8 cellular contexts compared by ENCODE assay signal in genomic region chr11:69674886-69675714, GRCh38. TPM values are rescaled to one million over a fixed set of nuclear protein-coding genes. Genes with fewer than 3 reads are reported as not detected.
DNase-seq lines count a peak whose midpoint lies in the region; ATAC-seq and TF ChIP-seq lines count a peak whose summit lies in the region.

A gene with protein sequence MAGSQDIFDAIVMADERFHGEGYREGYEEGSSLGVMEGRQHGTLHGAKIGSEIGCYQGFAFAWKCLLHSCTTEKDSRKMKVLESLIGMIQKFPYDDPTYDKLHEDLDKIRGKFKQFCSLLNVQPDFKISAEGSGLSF (minus strand): TSS chr11:69675353. CDS start chr11:69675239, 114 bp downstream.

- H3K9me3 ChIP-seq in Caco-2: no peaks in the 10 kb centered on the region
- no peaks in the 10 kb centered on the region for H3K9me3 ChIP-seq in HUES64 (ENCODE audit: insufficient read depth, low read depth, low read length)
- H3K9me3 ChIP-seq in OCI-LY3 (ENCODE audit: insufficient read depth, low read length): no peaks in the 10 kb centered on the region

- ATAC-seq in GM21390 (IDR thresholded peaks at IDR 0.05; ENCODE audit: unreplicated experiment): peak; percentile 81

- BruUV-seq in Caco-2 (replicated peaks; lab: Mats Ljungman, UMichigan): no TSS peak

- peaks cover 26% of the 10 kb centered on the region for H3K79me2 ChIP-seq in OCI-LY3 (ENCODE audit: low read length)

- peak within 1 kb of the TSS; percentile 99 for H3K4me3 ChIP-seq in Caco-2 (ENCODE audit: low read depth, low read length)
- peak within 1 kb of the TSS; percentile 89 for H3K4me3 ChIP-seq in HUES64 (ENCODE audit: low read length)
- H3K4me3 ChIP-seq in OCI-LY3 (ENCODE audit: low read length): peak within 1 kb of the TSS; percentile 92

- POLR2A ChIA-PET in Caco-2 (lab: Charles Lee): interaction anchor here (0.6 to 1.9 kb wide), 15 partner anchors 17 to 624 kb away, joined by 3 to 9 read pairs (median 4); no protein-coding TSS in a partner anchor

- H3K27ac ChIP-seq in HUES64 (ENCODE audit: low read depth, low read length) (peak within 1 kb of the TSS; percentile 58), OCI-LY3 (ENCODE audit: low read length) (peak within 1 kb of the TSS; percentile 5; the same call in 1 of the 2 replicates)

- WGBS in HUES64: 6% methylated on average over 72 of the region's 72 CpGs

- H3K36me3 Mint-ChIP-seq in Caco-2 (ENCODE audit: insufficient read depth, unreplicated experiment): peaks cover 56% of the 10 kb centered on the region
- H3K36me3 Mint-ChIP-seq in endothelial cell (ENCODE audit: low read depth, unreplicated experiment): peaks cover 9% of the 10 kb centered on the region
- peaks cover 8% of the 10 kb centered on the region for H3K36me3 Mint-ChIP-seq in mesothelial cell of epicardium

- no peaks in the 10 kb centered on the region for H3K36me3 ChIP-seq in Caco-2 (ENCODE audit: control insufficient read depth, insufficient read depth, low read length)
- peaks cover 19% of the 10 kb centered on the region for H3K36me3 ChIP-seq in HUES64 (ENCODE audit: insufficient read depth, low read length)
- peaks cover 6% of the 10 kb centered on the region for H3K36me3 ChIP-seq in OCI-LY3 (replicated peaks; ENCODE audit: low read depth, low read length)

- peak within 1 kb of the TSS; percentile 94 for H3K4me2 ChIP-seq in OCI-LY3 (ENCODE audit: low read length)

- no peak for TF ChIP-seq CTCF in Caco-2 (IDR thresholded peaks at IDR 0.05; ENCODE audit: insufficient read depth in 1 of 2, low read depth in 1 of 2, low read length in 1 of 2, severe bottlenecking in 1 of 2, unreplicated experiment in 1 of 2)
- TF ChIP-seq CTCF in OCI-LY3 (IDR thresholded peaks at IDR 0.05; ENCODE audit: low read depth, low read length): no peak
- TF ChIP-seq CTCF in endothelial cell (IDR thresholded peaks at IDR 0.05; ENCODE audit: unreplicated experiment): no peak
- TF ChIP-seq CTCF in mesothelial cell of epicardium (IDR thresholded peaks at IDR 0.05; ENCODE audit: unreplicated experiment): no peak

- H3K27me3 ChIP-seq in Caco-2 (replicated peaks; ENCODE audit: control insufficient read depth, insufficient read depth, low read length): no peaks in the 10 kb centered on the region
- H3K27me3 ChIP-seq in HUES64 (ENCODE audit: insufficient read depth, low read length): no peaks in the 10 kb centered on the region
- no peaks in the 10 kb centered on the region for H3K27me3 ChIP-seq in OCI-LY3 (ENCODE audit: low read depth, low read length)

- no peaks in the 10 kb centered on the region for H3K9me3 Mint-ChIP-seq in Caco-2 (ENCODE audit: unreplicated experiment)
- H3K9me3 Mint-ChIP-seq in endothelial cell (ENCODE audit: unreplicated experiment): no peaks in the 10 kb centered on the region
- H3K9me3 Mint-ChIP-seq in mesothelial cell of epicardium: no peaks in the 10 kb centered on the region

- CTCF ChIA-PET in Caco-2 (lab: Charles Lee): interaction anchor here (0.5 to 1.9 kb wide), 14 partner anchors 8 to 573 kb away, joined by 3 to 10 read pairs (median 4); no protein-coding TSS in a partner anchor

- peak within 1 kb of the TSS; percentile 100 for H3K4me3 Mint-ChIP-seq in Caco-2 (ENCODE audit: unreplicated experiment)
- peak within 1 kb of the TSS; percentile 93 for H3K4me3 Mint-ChIP-seq in endothelial cell (ENCODE audit: unreplicated experiment)
- H3K4me3 Mint-ChIP-seq in mesothelial cell of epicardium: peak within 1 kb of the TSS; percentile 93

- H3K4me1 ChIP-seq in Caco-2 (peaks cover 5% of the 10 kb centered on the region), HUES64 (ENCODE audit: insufficient read depth, low read length) (peaks cover 4% of the 10 kb centered on the region; the same call in 1 of the 2 replicates), OCI-LY3 (ENCODE audit: low read length) (peaks cover 9% of the 10 kb centered on the region)

- DNase-seq in Caco-2 (peak; percentile 98 to 100), endothelial cell (ENCODE audit: low spot score) (peak; percentile 98), mesothelial cell of epicardium (ENCODE audit: low spot score in 2 of 2, unreplicated experiment in 2 of 2) (peak; percentile 97 to 98)
- DNase-seq in activated CD8-positive, alpha-beta memory T cell treated with anti-CD3 and anti-CD28 coated beads, Interleukin-2, amount 50 U/mL, for 48 hours: peak; percentile 99
- DNase-seq in stimulated activated CD8-positive, alpha-beta memory T cell treated with anti-CD3 and anti-CD28 coated beads, Interleukin-15, amount 100 ng/mL, for 4 hours (ENCODE audit: low read depth in 2 of 2): peak; percentile 87 to 90

- intact Hi-C loops in Caco-2 (cut with micrococcal nuclease; ENCODE audit: unreplicated experiment): loop anchor here (1.0 kb wide), 1 partner anchor 9 kb away; no protein-coding TSS in a partner anchor

- no peaks in the 10 kb centered on the region for H4K20me1 ChIP-seq in OCI-LY3 (ENCODE audit: insufficient read depth, low read length)

- H3K27ac Mint-ChIP-seq in Caco-2 (ENCODE audit: unreplicated experiment) (peak within 1 kb of the TSS; percentile 99), endothelial cell (ENCODE audit: unreplicated experiment) (no peak within 1 kb of the TSS), mesothelial cell of epicardium (peak within 1 kb of the TSS; percentile 95)

- H3K4me1 Mint-ChIP-seq in Caco-2 (ENCODE audit: low read depth, unreplicated experiment): peaks cover 6% of the 10 kb centered on the region
- H3K4me1 Mint-ChIP-seq in endothelial cell (ENCODE audit: unreplicated experiment): peaks cover 6% of the 10 kb centered on the region
- H3K4me1 Mint-ChIP-seq in mesothelial cell of epicardium: peaks cover 21% of the 10 kb centered on the region

- H3K27me3 Mint-ChIP-seq in Caco-2 (ENCODE audit: insufficient read depth, unreplicated experiment): peaks cover 3% of the 10 kb centered on the region
- H3K27me3 Mint-ChIP-seq in endothelial cell (ENCODE audit: unreplicated experiment): peaks cover 3% of the 10 kb centered on the region
- H3K27me3 Mint-ChIP-seq in mesothelial cell of epicardium (ENCODE audit: low read depth): peaks cover 3% of the 10 kb centered on the region

- H2AFZ ChIP-seq in OCI-LY3 (ENCODE audit: low read depth, low read length): peak within 1 kb of the TSS; percentile 89

- H3K9ac ChIP-seq in HUES64 (ENCODE audit: low read depth, low read length) (peak within 1 kb of the TSS; percentile 92), OCI-LY3 (ENCODE audit: low read length) (peak within 1 kb of the TSS; percentile 82)

RNA-seq across cellular contexts. Expression of the gene that starts here (rescaled TPM):
- total RNA-seq in Caco-2 (2022) (49.3 and 51.3 TPM in 2 replicates), endothelial cell (ENCODE audit: unreplicated experiment) (23.3 TPM), mesothelial cell of epicardium (30.0 to 35.8 TPM (median 31.6 TPM) in 3 replicates)
- 10.7 TPM for polyA plus RNA-seq in HUES64 (2013, experiment 1 of 2)
- polyA plus RNA-seq in HUES64 (2013, experiment 2 of 2): 13.1 TPM

Comparison
In these comparisons a context has a peak if more than half of its experiments do, and no peak if none do; other contexts are left out.
1. Peak in every context shown above with its lines: DNase-seq, ATAC-seq, H3K4me3 ChIP-seq and H3K27ac ChIP-seq.